In the genomic region with DNA sequence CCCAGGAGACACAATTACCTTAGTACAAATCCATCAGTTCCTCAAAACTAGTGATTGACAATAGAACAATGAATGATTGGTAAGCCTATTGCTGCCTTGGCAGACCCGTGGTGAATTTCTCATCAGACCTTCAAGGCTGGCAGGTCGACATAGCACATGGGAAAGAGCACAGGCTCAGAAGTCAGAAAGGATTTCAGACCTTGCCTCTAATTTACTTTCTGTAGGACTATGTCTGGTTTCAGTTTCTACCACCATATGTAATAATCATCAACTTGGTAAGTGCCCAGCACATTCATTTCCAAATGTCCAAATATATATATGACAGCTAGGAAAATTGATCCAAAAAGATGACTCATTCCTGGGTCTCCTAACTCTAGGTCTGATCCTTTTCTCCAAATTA, we compare ENCODE assay signal across 22 cellular contexts.
"Had no signal": no experiment of that assay in that cellular context is flagged by ENCODE, and none has a peak within 500 bp of the region (broad histone marks: within the 10 kb centered on the region; RNA-seq: fewer than 3 reads in every experiment).

No MANE protein-coding gene starts in this region.

- H3K36me3 ChIP-seq: colonic mucosa, esophagus squamous epithelium, gastrocnemius medialis, heart left ventricle, left lung, lower lobe of right lung had no signal

- H3K4me1 ChIP-seq: colonic mucosa, esophagus squamous epithelium, gastrocnemius medialis, heart left ventricle, lower lobe of right lung had no signal

- ATAC-seq: effector memory CD8-positive, alpha-beta T cell; gastrocnemius medialis; heart left ventricle; left cardiac atrium; left lung; left ventricle myocardium superior; lower lobe of right lung; mucosa of descending colon; naive thymus-derived CD8-positive, alpha-beta T cell had no signal

- H3K27me3 ChIP-seq: colonic mucosa, esophagus squamous epithelium, gastrocnemius medialis, heart left ventricle, left lung had no signal

- DNase-seq: colonic mucosa; cortex of kidney; effector CD8-positive, alpha-beta T cell; effector memory CD8-positive, alpha-beta T cell; endodermal cell; erythroblast; esophagus squamous epithelium; foreskin fibroblast; foreskin melanocyte; gastrocnemius medialis; glutamatergic neuron; heart left ventricle; hippocampal formation; left cardiac atrium; left lung; left ventricle myocardium superior; lower lobe of right lung; mesenchymal stem cell; mucosa of descending colon; naive B cell; naive thymus-derived CD8-positive, alpha-beta T cell had no signal

- H3K27ac ChIP-seq: colonic mucosa, epithelial cell of prostate, esophagus squamous epithelium, gastrocnemius medialis, heart left ventricle, lower lobe of right lung had no signal

- H3K9me3 ChIP-seq: colonic mucosa, esophagus squamous epithelium, gastrocnemius medialis, heart left ventricle, left lung, lower lobe of right lung, mucosa of descending colon had no signal

- H3K4me3 ChIP-seq: colonic mucosa, esophagus squamous epithelium, gastrocnemius medialis, heart left ventricle, left lung, lower lobe of right lung, mucosa of descending colon had no signal
